In genomic region chr1:183227963-183228649, GRCh38 we compare ENCODE assay signal across 7 cellular contexts. TPM values are rescaled to one million over a fixed set of nuclear protein-coding genes. Genes with fewer than 3 reads are reported as not detected.
DNase-seq lines count a peak whose midpoint lies in the region; ATAC-seq, FAIRE-seq and TF ChIP-seq lines count a peak whose summit lies in the region.

No MANE protein-coding gene starts in this region.

- peak; percentile 87 for TF ChIP-seq CTCF in cardiac muscle cell (IDR thresholded peaks at IDR 0.05; ENCODE audit: low read depth, low read length)

- no peaks in the 10 kb centered on the region for H3K36me3 ChIP-seq in cardiac muscle cell
- H3K36me3 ChIP-seq in small intestine (ENCODE audit: control insufficient read depth in 2 of 2, insufficient read depth in 2 of 2, low read length in 2 of 2), result no peaks in the 10 kb centered on the region

- ATAC-seq in GM21423 (IDR thresholded peaks at IDR 0.05; ENCODE audit: unreplicated experiment), result peak; percentile 57
- ATAC-seq in activated T-cell treated with anti-CD3 and anti-CD28 coated beads, Interleukin-2, amount 50 U/mL, for 72 hours (replicated peaks in 1 of 2), result peak; percentile 34 to 44

- H3K27me3 ChIP-seq in cardiac muscle cell (no peaks in the 10 kb centered on the region), small intestine (ENCODE audit: control insufficient read depth in 2 of 2, insufficient read depth in 2 of 2, low read length in 2 of 2) (no peaks in the 10 kb centered on the region)

- H3K9me3 Mint-ChIP-seq in activated T-cell treated with anti-CD3 and anti-CD28 coated beads, Interleukin-2, amount 50 U/mL, for 72 hours, result no peaks in the 10 kb centered on the region

- H3K4me3 ChIP-seq in cardiac muscle cell, result no peak overlapping the region
- H3K4me3 ChIP-seq in small intestine (ENCODE audit: low read depth in 1 of 2, low read length in 2 of 2), result no peak overlapping the region

- peak; percentile 56 for DNase-seq in EH (ENCODE audit: low read depth)
- peak; percentile 22 for DNase-seq in NCI-H1105 treated with DMSO at 0.1 percent for 48 hours (lab: John Stamatoyannopoulos, UW)
- DNase-seq in activated T-cell treated with anti-CD3 and anti-CD28 coated beads, Interleukin-2, amount 50 U/mL, for 72 hours, result peak; percentile 44 to 46
- peak; percentile 65 to 70 for DNase-seq in cardiac muscle cell (ENCODE audit: low read depth in 1 of 2, low spot score in 1 of 2)
- DNase-seq in small intestine, result peak; percentile 32
- no peak for DNase-seq in HPDE6-E6E7 (ENCODE audit: extremely low spot score)

- H3K9me3 ChIP-seq in cardiac muscle cell (ENCODE audit: low read depth) (no peaks in the 10 kb centered on the region), small intestine (ENCODE audit: control insufficient read depth, low read depth) (no peaks in the 10 kb centered on the region)

- H3K27me3 Mint-ChIP-seq in activated T-cell treated with anti-CD3 and anti-CD28 coated beads, Interleukin-2, amount 50 U/mL, for 72 hours (ENCODE audit: low read depth), result peaks cover 7% of the 10 kb centered on the region

- H3K27ac ChIP-seq in cardiac muscle cell (peak overlapping the region; percentile 61), small intestine (ENCODE audit: low read depth in 1 of 2, low read length in 1 of 2) (no peak overlapping the region)

- H3K4me1 Mint-ChIP-seq in activated T-cell treated with anti-CD3 and anti-CD28 coated beads, Interleukin-2, amount 50 U/mL, for 72 hours (ENCODE audit: low read depth), result peaks cover 7% of the 10 kb centered on the region

- H3K4me1 ChIP-seq in cardiac muscle cell (ENCODE audit: low read depth) (peaks cover 29% of the 10 kb centered on the region), small intestine (ENCODE audit: control insufficient read depth in 2 of 2, insufficient read depth in 1 of 2, low read depth in 1 of 2, low read length in 1 of 2) (no peaks in the 10 kb centered on the region)

- FAIRE-seq in small intestine (lab: Jason Lieb, UNC), result no peak

- WGBS in small intestine, 3 donors, result 82 to 85% (median 85%) methylated on average over 11 of the region's 11 CpGs

- no peak overlapping the region for H3K4me3 Mint-ChIP-seq in activated T-cell treated with anti-CD3 and anti-CD28 coated beads, Interleukin-2, amount 50 U/mL, for 72 hours

- no peak overlapping the region for H3K27ac Mint-ChIP-seq in activated T-cell treated with anti-CD3 and anti-CD28 coated beads, Interleukin-2, amount 50 U/mL, for 72 hours

- H3K36me3 Mint-ChIP-seq in activated T-cell treated with anti-CD3 and anti-CD28 coated beads, Interleukin-2, amount 50 U/mL, for 72 hours (ENCODE audit: insufficient read depth in 2 of 2), result no peaks in the 10 kb centered on the region

RNA-seq across cellular contexts. Expression of gene LAMC2, which starts 42.0 kb away (rescaled TPM):
- total RNA-seq in activated T-cell treated with anti-CD3 and anti-CD28 coated beads, Interleukin-2, amount 50 U/mL, for 72 hours, result 1 to 10 TPM in 1 of 2 donors, not detected in 1; 1.2 TPM
- total RNA-seq in cardiac muscle cell, result 0.32 and 0.42 TPM in 2 replicates
- polyA plus RNA-seq in cardiac muscle cell (0.36 and 0.43 TPM in 2 replicates), small intestine (1 to 10 TPM; 2.4 to 7.7 (median 4.7) TPM)
